In genomic region chr6:119078449-119079287, GRCh38 we compare ENCODE assay signal across 8 cellular contexts. TPM values are rescaled to one million over a fixed set of nuclear protein-coding genes. Genes with fewer than 3 reads are reported as not detected.
DNase-seq lines count a peak whose midpoint lies in the region; ATAC-seq and TF ChIP-seq lines count a peak whose summit lies in the region.

TSS of gene FAM184A (minus strand) at chr6:119078664. CDS start at chr6:119078299, 365 bp downstream.

- CTCF ChIA-PET in activated CD8-positive, alpha-beta T cell treated with anti-CD3 and anti-CD28 coated beads, Interleukin-2, amount 10 ng/mL, durations not matched to agents 7 days and 5 days (lab: Charles Lee), result interaction anchor here (0.6 to 2.3 kb wide), 12 partner anchors 12 to 954 kb away, joined by 3 to 12 read pairs (median 4); no protein-coding TSS in a partner anchor

- peak within 1 kb of the TSS; percentile 100 for H3K4me2 ChIP-seq in mesenchymal stem cell (ENCODE audit: low read length, poor library complexity, severe bottlenecking)

- H3K27me3 Mint-ChIP-seq in activated CD8-positive, alpha-beta T cell treated with anti-CD3 and anti-CD28 coated beads, Interleukin-2, amount 10 ng/mL, durations not matched to agents 7 days and 5 days (ENCODE audit: low read depth), result peaks cover 15% of the 10 kb centered on the region

- peak within 1 kb of the TSS; percentile 62 for H4K91ac ChIP-seq in mesenchymal stem cell (ENCODE audit: low read length)

- WGBS in mesenchymal stem cell, result 2% methylated on average over 58 of the region's 91 CpGs

- no peak within 1 kb of the TSS for H2AK5ac ChIP-seq in mesenchymal stem cell (ENCODE audit: low read length, severe bottlenecking)

- H3K36me3 Mint-ChIP-seq in activated CD8-positive, alpha-beta T cell treated with anti-CD3 and anti-CD28 coated beads, Interleukin-2, amount 10 ng/mL, durations not matched to agents 7 days and 5 days (ENCODE audit: low read depth), result peaks cover 3% of the 10 kb centered on the region

- H3K18ac ChIP-seq in mesenchymal stem cell (ENCODE audit: low read depth in 1 of 2, low read length in 2 of 2), result peak within 1 kb of the TSS in 1 of 2 experiments; percentile 55

- H2BK12ac ChIP-seq in mesenchymal stem cell (ENCODE audit: low read length in 2 of 2), result no peak within 1 kb of the TSS

- no peaks in the 10 kb centered on the region for H3K79me1 ChIP-seq in mesenchymal stem cell (replicated peaks; ENCODE audit: low read length, poor library complexity, severe bottlenecking)

- H3K4me3 ChIP-seq in mesenchymal stem cell (ENCODE audit: insufficient read depth in 1 of 2, low read depth in 1 of 2, low read length in 2 of 2), result peak within 1 kb of the TSS; percentile 65 to 95

- peak within 1 kb of the TSS; percentile 36 for H2AFZ ChIP-seq in mesenchymal stem cell (ENCODE audit: low read depth, low read length)

- peaks cover 9% of the 10 kb centered on the region for H3K4me1 ChIP-seq in mesenchymal stem cell (ENCODE audit: control insufficient read depth, insufficient read depth, low read depth, low read length)

- no peaks in the 10 kb centered on the region for H3K9me3 ChIP-seq in mesenchymal stem cell (ENCODE audit: control insufficient read depth, low read length)

- peaks cover 6% of the 10 kb centered on the region for H3K9me3 Mint-ChIP-seq in activated CD8-positive, alpha-beta T cell treated with anti-CD3 and anti-CD28 coated beads, Interleukin-2, amount 10 ng/mL, durations not matched to agents 7 days and 5 days (ENCODE audit: insufficient read depth)

- H3K9ac ChIP-seq in mesenchymal stem cell (ENCODE audit: low read length), result peak within 1 kb of the TSS; percentile 88

- peak within 1 kb of the TSS in 1 of 2 experiments; percentile 86 for H3K23ac ChIP-seq in mesenchymal stem cell (ENCODE audit: low read length in 2 of 2)

- H2BK15ac ChIP-seq in mesenchymal stem cell (ENCODE audit: low read depth, poor library complexity, severe bottlenecking), result no peak within 1 kb of the TSS

- POLR2A ChIA-PET in activated CD8-positive, alpha-beta T cell treated with anti-CD3 and anti-CD28 coated beads, Interleukin-2, amount 10 ng/mL, durations not matched to agents 7 days and 5 days (lab: Charles Lee), result interaction anchor here (1.0 kb wide), 1 partner anchor 24 kb away, joined by 3 read pairs; no protein-coding TSS in a partner anchor

- peak; percentile 7; the same call in 1 of the 2 replicates for TF ChIP-seq CTCF in AG09319 (IDR thresholded peaks at IDR 0.05; ENCODE audit: low read depth, low read length)

- H2BK5ac ChIP-seq in mesenchymal stem cell (ENCODE audit: low read depth, low read length, poor library complexity, severe bottlenecking), result no peak within 1 kb of the TSS

- no peak for DNase-seq in AG09319 (ENCODE audit: extremely low read depth, low read depth)
- peak; percentile 23 for DNase-seq in GM19238 (ENCODE audit: insufficient read length, low spot score)
- DNase-seq in NCI-H774 (lab: John Stamatoyannopoulos, UW), result peak; percentile 82
- DNase-seq in activated CD8-positive, alpha-beta T cell treated with anti-CD3 and anti-CD28 coated beads, Interleukin-2, amount 10 ng/mL, durations not matched to agents 7 days and 5 days, result peak; percentile 73
- peak; percentile 64 for DNase-seq in effector CD8-positive, alpha-beta T cell (lab: John Stamatoyannopoulos, UW)
- peak; percentile 72 for DNase-seq in mesenchymal stem cell
- DNase-seq in stimulated activated CD8-positive, alpha-beta memory T cell treated with anti-CD3 and anti-CD28 coated beads, Interleukin-12 subunit alpha, Interleukin-12 subunit beta, amount 100 ng/mL, for 4 hours (ENCODE audit: low read depth), result peak; percentile 45

- no peak within 1 kb of the TSS for H2BK120ac ChIP-seq in mesenchymal stem cell (ENCODE audit: low read depth, low read length)

- H3K4ac ChIP-seq in mesenchymal stem cell (ENCODE audit: low read depth in 1 of 2, low read length in 2 of 2), result no peak within 1 kb of the TSS

- H3K14ac ChIP-seq in mesenchymal stem cell (ENCODE audit: low read length in 2 of 2), result peak within 1 kb of the TSS in 1 of 2 experiments; percentile 11

- peak within 1 kb of the TSS; percentile 30 for H4K8ac ChIP-seq in mesenchymal stem cell (ENCODE audit: low read length)

- ATAC-seq in HG03354 (IDR thresholded peaks at IDR 0.05; ENCODE audit: poor library complexity, severe bottlenecking, unreplicated experiment), result peak; percentile 63
- ATAC-seq in activated CD8-positive, alpha-beta T cell treated with anti-CD3 and anti-CD28 coated beads, Interleukin-2, amount 10 ng/mL, durations not matched to agents 7 days and 5 days, result peak; percentile 83

- H3K4me3 Mint-ChIP-seq in activated CD8-positive, alpha-beta T cell treated with anti-CD3 and anti-CD28 coated beads, Interleukin-2, amount 10 ng/mL, durations not matched to agents 7 days and 5 days, result peak within 1 kb of the TSS; percentile 77

- H3K36me3 ChIP-seq in mesenchymal stem cell (ENCODE audit: control insufficient read depth in 1 of 2, insufficient read depth in 2 of 2, low read depth in 1 of 2, low read length in 2 of 2), result no peaks in the 10 kb centered on the region

- peaks cover 24% of the 10 kb centered on the region for H3K4me1 Mint-ChIP-seq in activated CD8-positive, alpha-beta T cell treated with anti-CD3 and anti-CD28 coated beads, Interleukin-2, amount 10 ng/mL, durations not matched to agents 7 days and 5 days (ENCODE audit: low read depth)

- H3K27ac ChIP-seq in mesenchymal stem cell (ENCODE audit: low read length, poor library complexity, severe bottlenecking), result no peak within 1 kb of the TSS

- H3K27me3 ChIP-seq in mesenchymal stem cell (ENCODE audit: control insufficient read depth in 1 of 2, insufficient read depth in 1 of 2, low read length in 2 of 2), result peaks cover 0 to 6% of the 10 kb centered on the region in 2 experiments

- H3K27ac Mint-ChIP-seq in activated CD8-positive, alpha-beta T cell treated with anti-CD3 and anti-CD28 coated beads, Interleukin-2, amount 10 ng/mL, durations not matched to agents 7 days and 5 days, result peak within 1 kb of the TSS; percentile 53

RNA-seq across cellular contexts. Expression of gene FAM184A, which starts in this region (rescaled TPM):
- total RNA-seq in activated CD8-positive, alpha-beta T cell treated with anti-CD3 and anti-CD28 coated beads, Interleukin-2, amount 10 ng/mL, durations not matched to agents 7 days and 5 days, result 1 to 10 TPM; 2.2 to 2.7 TPM
- 0.22 TPM for polyA plus RNA-seq in mesenchymal stem cell (2013, experiment 1 of 2)
- polyA plus RNA-seq in mesenchymal stem cell (2013, experiment 2 of 2), result 0.19 TPM
